1 cellular context compared by ENCODE assay signal in genomic region chr11:721347-721912, GRCh38.
TF ChIP-seq lines count a peak whose summit lies in the region.

No MANE protein-coding gene starts in this region.

TF ChIP-seq in HCT116, 20 proteins besides CTCF, POLR2A, EP300 and RAD21 (continued from another document):
- TF ChIP-seq, protein P1, sequence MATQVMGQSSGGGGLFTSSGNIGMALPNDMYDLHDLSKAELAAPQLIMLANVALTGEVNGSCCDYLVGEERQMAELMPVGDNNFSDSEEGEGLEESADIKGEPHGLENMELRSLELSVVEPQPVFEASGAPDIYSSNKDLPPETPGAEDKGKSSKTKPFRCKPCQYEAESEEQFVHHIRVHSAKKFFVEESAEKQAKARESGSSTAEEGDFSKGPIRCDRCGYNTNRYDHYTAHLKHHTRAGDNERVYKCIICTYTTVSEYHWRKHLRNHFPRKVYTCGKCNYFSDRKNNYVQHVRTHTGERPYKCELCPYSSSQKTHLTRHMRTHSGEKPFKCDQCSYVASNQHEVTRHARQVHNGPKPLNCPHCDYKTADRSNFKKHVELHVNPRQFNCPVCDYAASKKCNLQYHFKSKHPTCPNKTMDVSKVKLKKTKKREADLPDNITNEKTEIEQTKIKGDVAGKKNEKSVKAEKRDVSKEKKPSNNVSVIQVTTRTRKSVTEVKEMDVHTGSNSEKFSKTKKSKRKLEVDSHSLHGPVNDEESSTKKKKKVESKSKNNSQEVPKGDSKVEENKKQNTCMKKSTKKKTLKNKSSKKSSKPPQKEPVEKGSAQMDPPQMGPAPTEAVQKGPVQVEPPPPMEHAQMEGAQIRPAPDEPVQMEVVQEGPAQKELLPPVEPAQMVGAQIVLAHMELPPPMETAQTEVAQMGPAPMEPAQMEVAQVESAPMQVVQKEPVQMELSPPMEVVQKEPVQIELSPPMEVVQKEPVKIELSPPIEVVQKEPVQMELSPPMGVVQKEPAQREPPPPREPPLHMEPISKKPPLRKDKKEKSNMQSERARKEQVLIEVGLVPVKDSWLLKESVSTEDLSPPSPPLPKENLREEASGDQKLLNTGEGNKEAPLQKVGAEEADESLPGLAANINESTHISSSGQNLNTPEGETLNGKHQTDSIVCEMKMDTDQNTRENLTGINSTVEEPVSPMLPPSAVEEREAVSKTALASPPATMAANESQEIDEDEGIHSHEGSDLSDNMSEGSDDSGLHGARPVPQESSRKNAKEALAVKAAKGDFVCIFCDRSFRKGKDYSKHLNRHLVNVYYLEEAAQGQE (IDR thresholded peaks at IDR 0.05; ENCODE audit: low read depth): no peak
- TF ChIP-seq, protein P2, sequence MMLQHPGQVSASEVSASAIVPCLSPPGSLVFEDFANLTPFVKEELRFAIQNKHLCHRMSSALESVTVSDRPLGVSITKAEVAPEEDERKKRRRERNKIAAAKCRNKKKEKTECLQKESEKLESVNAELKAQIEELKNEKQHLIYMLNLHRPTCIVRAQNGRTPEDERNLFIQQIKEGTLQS (IDR thresholded peaks at IDR 0.05): no peak
- TF ChIP-seq EGR1 (IDR thresholded peaks at IDR 0.05; ENCODE audit: low read depth): no peak
